Comparison of ENCODE assay signal across 1 cellular context in genomic region chr1:44780583-44781121, GRCh38.
TF ChIP-seq lines count a peak whose summit lies in the region.

No MANE protein-coding gene starts in this region.

TF ChIP-seq in HEK293, 187 proteins besides CTCF, POLR2A, EP300 and RAD21:
- TF ChIP-seq INSM2 (tag by site-specific recombination; IDR thresholded peaks at IDR 0.05) (no peak), ZBTB17 (tag by site-specific recombination; IDR thresholded peaks at IDR 0.05) (peak; percentile 31; the same call in 1 of the 2 replicates)
